9 cellular contexts compared by ENCODE assay signal in genomic region chr15:64161688-64162477, GRCh38. TPM values are rescaled to one million over a fixed set of nuclear protein-coding genes. Genes with fewer than 3 reads are reported as not detected.
DNase-seq lines count a peak whose midpoint lies in the region; ATAC-seq and TF ChIP-seq lines count a peak whose summit lies in the region.
"Had no signal": no experiment of that assay in that cellular context is flagged by ENCODE, and none has a peak within 500 bp of the region (broad histone marks: within the 10 kb centered on the region; RNA-seq: fewer than 3 reads in every experiment).

No MANE protein-coding gene starts in this region.

- H4K20me1 ChIP-seq in HCT116 (ENCODE audit: insufficient read depth) = no peaks in the 10 kb centered on the region; the same call in 1 of the 2 replicates

- H3K9me3 ChIP-seq in HCT116 (ENCODE audit: control insufficient read depth in 1 of 2, insufficient read depth in 1 of 2, low read depth in 1 of 2, low read length in 2 of 2) (no peaks in the 10 kb centered on the region), left ventricle myocardium inferior (replicated peaks) (no peaks in the 10 kb centered on the region)

- TF ChIP-seq CTCF in HCT116 (IDR thresholded peaks at IDR 0.05 in 2 of 3, conservative IDR thresholded peaks at IDR 0.05 in 1 of 3; ENCODE audit: borderline replicate concordance in 1 of 3, insufficient read depth in 1 of 3, low read depth in 2 of 3, low read length in 2 of 3) = no peak
- no peak for TF ChIP-seq CTCF in WI38 (IDR thresholded peaks at IDR 0.05; ENCODE audit: low read depth, low read length)
- no peak for TF ChIP-seq CTCF in left ventricle myocardium inferior (IDR thresholded peaks at IDR 0.05; ENCODE audit: borderline replicate concordance)

- H3K4me2 ChIP-seq in HCT116 (ENCODE audit: low read length) = peak overlapping the region; percentile 97

- no peak for TF ChIP-seq POLR2A in HCT116 (IDR thresholded peaks at IDR 0.05; ENCODE audit: borderline replicate concordance, extremely low read depth, insufficient read depth, insufficient read length)

- H3K27me3 ChIP-seq in HCT116 (ENCODE audit: insufficient read depth, low read length) (no peaks in the 10 kb centered on the region), left ventricle myocardium inferior (ENCODE audit: low read depth) (no peaks in the 10 kb centered on the region)

- H3K9ac ChIP-seq in HCT116 (ENCODE audit: low read length) = peak overlapping the region; percentile 88

- H3K79me2 ChIP-seq in HCT116 (ENCODE audit: insufficient read depth, low read length) = peaks cover 47% of the 10 kb centered on the region

- no peak for TF ChIP-seq RAD21 in HCT116 (IDR thresholded peaks at IDR 0.05; ENCODE audit: low read depth)

- H3K4me3 ChIP-seq in HCT116 (replicated peaks in 1 of 2; ENCODE audit: low read depth in 1 of 2, low read length in 2 of 2) = peak overlapping the region; percentile 85 to 97
- H3K4me3 ChIP-seq in WI38 (ENCODE audit: low read depth, low read length) = peak overlapping the region; percentile 82
- H3K4me3 ChIP-seq in left ventricle myocardium inferior = peak overlapping the region; percentile 89
- H3K4me3 ChIP-seq in skin epidermis = peak overlapping the region; percentile 65 to 90 (median 76)

- H3K4me1 ChIP-seq in HCT116 (ENCODE audit: control insufficient read depth in 1 of 2, insufficient read depth in 2 of 2, low read length in 2 of 2) (peaks cover 4 to 14% of the 10 kb centered on the region in 2 experiments; a peak in 3 of 4 replicates), left ventricle myocardium inferior (peaks cover 69% of the 10 kb centered on the region)

- POLR2A ChIA-PET in HCT116 (lab: Charles Lee) = interaction anchor here (1.9 to 2.5 kb wide), 2 partner anchors 8 to 12 kb away, joined by 7 to 12 read pairs; no protein-coding TSS in a partner anchor

- H2AFZ ChIP-seq in HCT116 (ENCODE audit: low read depth, low read length, poor library complexity, severe bottlenecking) = no peak overlapping the region

- ATAC-seq in HCT116 (no peak), HG02870 (IDR thresholded peaks at IDR 0.05; ENCODE audit: unreplicated experiment) (no peak), GM21360 (IDR thresholded peaks at IDR 0.05; ENCODE audit: unreplicated experiment) (no peak)

- DNase-seq in HCT116 (ENCODE audit: low read depth, low spot score) (no peak), left ventricle myocardium inferior (no peak), ecto neural progenitor cell (ENCODE audit: low spot score) (no peak), SKM-1 (lab: John Stamatoyannopoulos, UW; ENCODE audit: unreplicated experiment) (no peak)
- DNase-seq: NCI-H2029 had no signal

- BruUV-seq in HCT116 (replicated peaks; lab: Mats Ljungman, UMichigan) = TSS peak; percentile 78

- CTCF ChIA-PET in HCT116 (lab: Charles Lee) = interaction anchor here (2.3 kb wide), 1 partner anchor 8 kb away, joined by 23 read pairs; no protein-coding TSS in a partner anchor

- no peaks in the 10 kb centered on the region for H3K9me2 ChIP-seq in HCT116 (ENCODE audit: insufficient read depth)

- H3K27ac ChIP-seq in HCT116 (ENCODE audit: low read depth, low read length) (peak overlapping the region; percentile 68), left ventricle myocardium inferior (replicated peaks) (peak overlapping the region; percentile 94), skin epidermis (peak overlapping the region in 19 of 21 experiments; percentile 79 to 97 (median 88))

- RAD21 ChIA-PET in HCT116 (lab: Charles Lee; ENCODE audit: low non-redundant PET in 1 of 2, low total read pairs in 2 of 2, uncharacterized antibody in 2 of 2, unreplicated experiment in 2 of 2) = no interaction called here

- intact Hi-C loops in HCT116 (cut with micrococcal nuclease) = loop anchor here (2.0 kb wide), 2 partner anchors 225 to 519 kb away; partner anchors contain the start of gene TRIP4
- intact Hi-C loops in left ventricle myocardium inferior (cut with micrococcal nuclease) = no loop called here

- peaks cover 29 to 37% of the 10 kb centered on the region in 2 experiments for H3K36me3 ChIP-seq in HCT116 (ENCODE audit: control insufficient read depth in 1 of 2, insufficient read depth in 2 of 2, low read length in 2 of 2)
- peaks cover 50% of the 10 kb centered on the region for H3K36me3 ChIP-seq in left ventricle myocardium inferior

TF ChIP-seq in HCT116, 20 proteins besides CTCF, POLR2A, EP300 and RAD21:
- TF ChIP-seq SRF (IDR thresholded peaks at IDR 0.05; ENCODE audit: low read depth) (no peak), JUND (IDR thresholded peaks at IDR 0.05) (no peak), EZH2phosphoT487 (IDR thresholded peaks at IDR 0.05; ENCODE audit: borderline replicate concordance) (no peak), POLR2AphosphoS5 (IDR thresholded peaks at IDR 0.05; ENCODE audit: low read depth, low read length) (no peak), CEBPB (IDR thresholded peaks at IDR 0.05; ENCODE audit: low read depth) (no peak), ZBTB33 (IDR thresholded peaks at IDR 0.05; ENCODE audit: extremely low read depth, insufficient replicate concordance, low read length) (no peak), ZFX (IDR thresholded peaks at IDR 0.05) (no peak), FOSL1 (IDR thresholded peaks at IDR 0.05; ENCODE audit: low read depth) (no peak), SP1 (IDR thresholded peaks at IDR 0.05; ENCODE audit: low read depth) (no peak), TCF7L2 (IDR thresholded peaks at IDR 0.05; ENCODE audit: borderline replicate concordance, extremely low read depth, insufficient read depth, insufficient read length) (no peak), CBX3 (IDR thresholded peaks at IDR 0.05; ENCODE audit: low read depth) (no peak), SIN3A (IDR thresholded peaks at IDR 0.05; ENCODE audit: low read depth) (no peak), ELF1 (IDR thresholded peaks at IDR 0.05; ENCODE audit: borderline replicate concordance, low read depth) (no peak), MAX (IDR thresholded peaks at IDR 0.05) (no peak)

RNA-seq across cellular contexts. Expression of gene PPIB, which starts 0.9 kb away (rescaled TPM):
- total RNA-seq in HCT116 (2021; ENCODE audit: unreplicated experiment) (453 TPM), left ventricle myocardium inferior (102 TPM)
- polyA plus RNA-seq in HCT116 (2012) = 608 and 683 TPM in 2 replicates

RNA-seq across cellular contexts. Expression of gene SNX22, which starts 10.4 kb away (rescaled TPM):
- total RNA-seq in HCT116 (2021; ENCODE audit: unreplicated experiment) (6.3 TPM), left ventricle myocardium inferior (2.0 TPM)
- 3.3 and 4.0 TPM in 2 replicates for polyA plus RNA-seq in HCT116 (2012)
